Comparison of ENCODE assay signal across 9 cellular contexts in genomic region chr16:57609541-57610401, GRCh38. TPM values are rescaled to one million over a fixed set of nuclear protein-coding genes. Genes with fewer than 3 reads are reported as not detected.
DNase-seq lines count a peak whose midpoint lies in the region; ATAC-seq, FAIRE-seq and TF ChIP-seq lines count a peak whose summit lies in the region.
"Had no signal": no experiment of that assay in that cellular context is flagged by ENCODE, and none has a peak within 500 bp of the region (broad histone marks: within the 10 kb centered on the region; RNA-seq: fewer than 3 reads in every experiment).

No MANE protein-coding gene starts in this region.

- H3K4me1 Mint-ChIP-seq in activated T-cell treated with anti-CD3 and anti-CD28 coated beads, Interleukin-2, amount 50 U/mL, for 24 hours (ENCODE audit: low read depth), result peaks cover 69% of the 10 kb centered on the region

- H3K9me3 ChIP-seq in right cardiac atrium (ENCODE audit: control insufficient read depth, low read length), result no peaks in the 10 kb centered on the region

- no peaks in the 10 kb centered on the region for H3K36me3 Mint-ChIP-seq in activated T-cell treated with anti-CD3 and anti-CD28 coated beads, Interleukin-2, amount 50 U/mL, for 24 hours (ENCODE audit: low read depth)

- no peaks in the 10 kb centered on the region for H3K27me3 ChIP-seq in right cardiac atrium (ENCODE audit: control insufficient read depth, insufficient read depth)

- no peaks in the 10 kb centered on the region for H3K27me3 Mint-ChIP-seq in activated T-cell treated with anti-CD3 and anti-CD28 coated beads, Interleukin-2, amount 50 U/mL, for 24 hours

- no peak for FAIRE-seq in frontal cortex (lab: Jason Lieb, UNC)

- 13% methylated on average over 12 of the region's 12 CpGs for WGBS in right cardiac atrium

- peak; percentile 30 for TF ChIP-seq CTCF in GM12865 (IDR thresholded peaks at IDR 0.05; ENCODE audit: insufficient read depth, low read depth, low read length, missing control alignments)

- peak overlapping the region; percentile 96 for H3K27ac Mint-ChIP-seq in activated T-cell treated with anti-CD3 and anti-CD28 coated beads, Interleukin-2, amount 50 U/mL, for 24 hours

- H3K27ac ChIP-seq in right cardiac atrium (ENCODE audit: low read length), result peak overlapping the region; percentile 21

- ATAC-seq in GM21423 (IDR thresholded peaks at IDR 0.05; ENCODE audit: unreplicated experiment) (peak; percentile 93), HG03575 (IDR thresholded peaks at IDR 0.05; ENCODE audit: extremely low read depth, insufficient number of reproducible peaks, low FRiP score, unreplicated experiment) (peak; percentile 83), right cardiac atrium (peak; percentile 85 to 87)

- H3K9me3 Mint-ChIP-seq in activated T-cell treated with anti-CD3 and anti-CD28 coated beads, Interleukin-2, amount 50 U/mL, for 24 hours, result no peaks in the 10 kb centered on the region

- DNase-seq in GM12865 (ENCODE audit: low read depth), result peak; percentile 96
- DNase-seq in activated T-cell treated with anti-CD3 and anti-CD28 coated beads, Interleukin-2, amount 50 U/mL, for 24 hours, result peak; percentile 83
- DNase-seq in right cardiac atrium, result peak in 2 of 3 donors; percentile 69 to 74
- peak; percentile 60 to 69 for DNase-seq in stimulated activated CD8-positive, alpha-beta memory T cell treated with anti-CD3 and anti-CD28 coated beads, Interleukin-2, amount 100 ng/mL, for 48 hours (ENCODE audit: low read depth in 2 of 2)
- DNase-seq in frontal cortex (ENCODE audit: low spot score in 2 of 2), result no peak
- no peak for DNase-seq in putamen (ENCODE audit: low spot score)

- peaks cover 6% of the 10 kb centered on the region for H3K4me1 ChIP-seq in right cardiac atrium (ENCODE audit: control insufficient read depth, insufficient read depth, low read length)

- H3K4me3 ChIP-seq in GM12865 (ENCODE audit: low read depth, low read length) (peak overlapping the region; percentile 4), right cardiac atrium (ENCODE audit: low read length) (no peak overlapping the region)

- intact Hi-C loops in right cardiac atrium (cut with DNase I), result loop anchor here in 1 of 4 donors (5.0 kb wide), 1 partner anchor 38 kb away; no protein-coding TSS in a partner anchor

- peak overlapping the region; percentile 54 for H3K4me3 Mint-ChIP-seq in activated T-cell treated with anti-CD3 and anti-CD28 coated beads, Interleukin-2, amount 50 U/mL, for 24 hours

RNA-seq across cellular contexts. Expression of gene ADGRG1, which starts 18.7 kb away (rescaled TPM):
- total RNA-seq in right cardiac atrium (10 to 100 TPM; 10.2 to 24.1 (median 17.4) TPM), frontal cortex (19.6 TPM)
- polyA plus RNA-seq in right cardiac atrium, result 15.0 TPM

RNA-seq across cellular contexts. Expression of gene ADGRG3, which starts 58.3 kb away (rescaled TPM):
- total RNA-seq in right cardiac atrium (under 1 TPM; 0.11 to 0.66 (median 0.19) TPM), frontal cortex (not detected)
- polyA plus RNA-seq in right cardiac atrium, result 0.11 TPM
- total RNA-seq: fibroblast of villous mesenchyme had no signal

Comparison
In these comparisons a context has a peak if more than half of its experiments do, and no peak if none do; other contexts are left out.
1. DNase-seq: peak in GM12865 (single experiment), activated T-cell treated with anti-CD3 and anti-CD28 coated beads, Interleukin-2, amount 50 U/mL, for 24 hours (single experiment), right cardiac atrium (2 of 3) and stimulated activated CD8-positive, alpha-beta memory T cell treated with anti-CD3 and anti-CD28 coated beads, Interleukin-2, amount 100 ng/mL, for 48 hours (2 of 2); none in frontal cortex (0 of 2) and putamen (single experiment).
2. Peak in every context shown above with its lines, with median percentiles within 50 percentile points of each other: ATAC-seq.